Comparison of ENCODE assay signal across 21 cellular contexts in genomic region chr11:104784684-104785460, GRCh38.
"Had no signal": no experiment of that assay in that cellular context is flagged by ENCODE, and none has a peak within 500 bp of the region (broad histone marks: within the 10 kb centered on the region; RNA-seq: fewer than 3 reads in every experiment).

No MANE protein-coding gene starts in this region.

- H3K4me2 ChIP-seq: hepatocyte had no signal

- DNase-seq: erythroblast; foreskin melanocyte; head of caudate nucleus; islet precursor cell; left cardiac atrium; left ventricle myocardium superior; mesendoderm; natural killer cell; sigmoid colon; stimulated activated CD4-positive, alpha-beta T cell treated with anti-CD3 and anti-CD28 coated beads, Interleukin-2, amount 100 ng/mL, for 24 hours; stimulated activated CD4-positive, alpha-beta T cell treated with anti-CD3 and anti-CD28 coated beads, Interleukin-4, amount 100 ng/mL, for 4 hours; stimulated activated naive B cell treated with anti-CD40 and anti-IgM and Interleukin-4, amounts not matched to agents 10 μg/mL and 1 μg/mL and 100 μg/mL, for 72 hours; stimulated activated naive CD8-positive, alpha-beta T cell treated with anti-CD3 and anti-CD28 coated beads, Interleukin-15, amount 100 ng/mL, for 72 hours; testis; upper lobe of right lung had no signal

- H3K27ac Mint-ChIP-seq: natural killer cell; stimulated activated naive B cell treated with anti-CD40 and anti-IgM and Interleukin-4, amounts not matched to agents 10 μg/mL and 1 μg/mL and 100 μg/mL, for 72 hours had no signal

- H3K27ac ChIP-seq: hepatocyte, right atrium auricular region, sigmoid colon, skin epidermis, testis, tibial nerve, upper lobe of right lung, vagina had no signal

- H3K27me3 Mint-ChIP-seq: stimulated activated naive B cell treated with anti-CD40 and anti-IgM and Interleukin-4, amounts not matched to agents 10 μg/mL and 1 μg/mL and 100 μg/mL, for 72 hours; stimulated activated naive CD8-positive, alpha-beta T cell treated with anti-CD3 and anti-CD28 coated beads, Interleukin-15, amount 100 ng/mL, for 72 hours had no signal

- H2AFZ ChIP-seq: hepatocyte had no signal

- H3K4me1 ChIP-seq: right atrium auricular region, sigmoid colon, testis, tibial nerve, upper lobe of right lung, vagina had no signal

- H3K9me3 ChIP-seq: right atrium auricular region, sigmoid colon, testis, tibial nerve, upper lobe of right lung, vagina had no signal

- H3K36me3 Mint-ChIP-seq: natural killer cell; stimulated activated naive B cell treated with anti-CD40 and anti-IgM and Interleukin-4, amounts not matched to agents 10 μg/mL and 1 μg/mL and 100 μg/mL, for 72 hours had no signal

- H3K79me2 ChIP-seq: hepatocyte had no signal

- H3K4me3 ChIP-seq: hepatocyte, right atrium auricular region, sigmoid colon, skin epidermis, testis, tibial nerve, upper lobe of right lung, vagina had no signal

- H3K27me3 ChIP-seq: hepatocyte, right atrium auricular region, sigmoid colon, testis, tibial nerve, upper lobe of right lung, vagina had no signal

- H3K9me3 Mint-ChIP-seq: natural killer cell; neural crest cell; stimulated activated naive B cell treated with anti-CD40 and anti-IgM and Interleukin-4, amounts not matched to agents 10 μg/mL and 1 μg/mL and 100 μg/mL, for 72 hours; stimulated activated naive CD8-positive, alpha-beta T cell treated with anti-CD3 and anti-CD28 coated beads, Interleukin-15, amount 100 ng/mL, for 72 hours had no signal

- H3K4me3 Mint-ChIP-seq: natural killer cell; neural crest cell; stimulated activated naive B cell treated with anti-CD40 and anti-IgM and Interleukin-4, amounts not matched to agents 10 μg/mL and 1 μg/mL and 100 μg/mL, for 72 hours; stimulated activated naive CD8-positive, alpha-beta T cell treated with anti-CD3 and anti-CD28 coated beads, Interleukin-15, amount 100 ng/mL, for 72 hours had no signal

- ATAC-seq: left cardiac atrium; left ventricle myocardium superior; natural killer cell; stimulated activated naive B cell treated with anti-CD40 and anti-IgM and Interleukin-4, amounts not matched to agents 10 μg/mL and 1 μg/mL and 100 μg/mL, for 72 hours; stimulated activated naive CD8-positive, alpha-beta T cell treated with anti-CD3 and anti-CD28 coated beads, Interleukin-15, amount 100 ng/mL, for 72 hours; upper lobe of right lung had no signal

- H3K4me1 Mint-ChIP-seq: natural killer cell; stimulated activated naive CD8-positive, alpha-beta T cell treated with anti-CD3 and anti-CD28 coated beads, Interleukin-15, amount 100 ng/mL, for 72 hours had no signal

- H3K36me3 ChIP-seq: right atrium auricular region, sigmoid colon, tibial nerve, upper lobe of right lung, vagina had no signal
